Comparison of ENCODE assay signal across 22 cellular contexts in genomic region chr10:18795549-18795948, GRCh38.
DNase-seq lines count a peak whose midpoint lies in the region; ATAC-seq and TF ChIP-seq lines count a peak whose summit lies in the region.
"Had no signal": no experiment of that assay in that cellular context is flagged by ENCODE, and none has a peak within 500 bp of the region (broad histone marks: within the 10 kb centered on the region; RNA-seq: fewer than 3 reads in every experiment).

No MANE protein-coding gene starts in this region.

- BruUV-seq in Caco-2 (replicated peaks; lab: Mats Ljungman, UMichigan), result no TSS peak

- H3K4ac ChIP-seq in neuronal stem cell (ENCODE audit: low read length), result no peak overlapping the region

- peak overlapping the region; percentile 90 for H2BK5ac ChIP-seq in neuronal stem cell (ENCODE audit: low read length)

- no peak overlapping the region for H3K23ac ChIP-seq in neuronal stem cell (ENCODE audit: low read depth, low read length, poor library complexity)

- intact Hi-C loops in Right ventricle myocardium superior (cut with DNase I), result no loop called here
- intact Hi-C loops in cardiac septum (cut with DNase I), result no loop called here
- intact Hi-C loops in upper lobe of right lung (cut with DNase I), result no loop called here
- intact Hi-C loops in Caco-2 (cut with micrococcal nuclease; ENCODE audit: unreplicated experiment), result loop anchor here (10.0 kb wide), 1 partner anchor 989 kb away; no protein-coding TSS in a partner anchor

- H3K4me3 ChIP-seq in neuronal stem cell (ENCODE audit: low read length in 2 of 2) (peak overlapping the region in 1 of 2 donors; percentile 4), upper lobe of right lung (no peak overlapping the region), Caco-2 (ENCODE audit: low read depth, low read length) (no peak overlapping the region)
- H3K4me3 ChIP-seq: A549; BLaER1 treated with 17β-estradiol and CSF1 and Interleukin-3, amounts not matched to agents 10 nM and 100 nM; GM23338; HAP-1 had no signal

- no peak overlapping the region for H3K14ac ChIP-seq in neuronal stem cell (ENCODE audit: low read length)

- H3K27me3 ChIP-seq in neuronal stem cell (ENCODE audit: control insufficient read depth in 3 of 3, insufficient read depth in 3 of 3, low read depth in 1 of 3, low read length in 3 of 3), result no peaks in the 10 kb centered on the region
- no peaks in the 10 kb centered on the region for H3K27me3 ChIP-seq in upper lobe of right lung
- no peaks in the 10 kb centered on the region for H3K27me3 ChIP-seq in Caco-2 (replicated peaks; ENCODE audit: control insufficient read depth, insufficient read depth, low read length)
- H3K27me3 ChIP-seq: BE2C; BLaER1 treated with 17β-estradiol and CSF1 and Interleukin-3, amounts not matched to agents 10 nM and 100 nM had no signal

- DNase-seq in Right ventricle myocardium superior, result peak; percentile 32
- DNase-seq in cardiac septum (ENCODE audit: low spot score), result no peak
- no peak for DNase-seq in neuronal stem cell (ENCODE audit: low spot score)
- DNase-seq in upper lobe of right lung, result no peak
- no peak for DNase-seq in DMS114 treated with DMSO at 0.1 percent for 48 hours (lab: John Stamatoyannopoulos, UW; ENCODE audit: unreplicated experiment)
- no peak for DNase-seq in Caco-2
- no peak for DNase-seq in EL
- DNase-seq: 8988T; ACHN; AML-193; BE2C; Calu3; CD4-positive, alpha-beta T cell; CD8-positive, alpha-beta memory T cell; DMS79; GF-D8; HFFc6 had no signal

- CTCF ChIA-PET in Caco-2 (lab: Charles Lee), result no interaction called here

- H3K9me3 Mint-ChIP-seq in Caco-2 (ENCODE audit: unreplicated experiment), result peaks cover 34% of the 10 kb centered on the region
- H3K9me3 Mint-ChIP-seq: GM23338 had no signal

- no peak overlapping the region for H3K4me3 Mint-ChIP-seq in Caco-2 (ENCODE audit: unreplicated experiment)
- H3K4me3 Mint-ChIP-seq: CD14-positive monocyte; CD4-positive, alpha-beta T cell; CD8-positive, alpha-beta memory T cell; GM23338; HFFc6 had no signal

- ATAC-seq in Right ventricle myocardium superior (ENCODE audit: poor library complexity), result no peak
- ATAC-seq in upper lobe of right lung, result peak; percentile 22
- ATAC-seq: A549, GM23338 had no signal

- H3K27ac ChIP-seq in neuronal stem cell (replicated peaks; ENCODE audit: low read length) (peak overlapping the region; percentile 74), upper lobe of right lung (no peak overlapping the region)
- H3K27ac ChIP-seq: A549; BLaER1 treated with 17β-estradiol and CSF1 and Interleukin-3, amounts not matched to agents 10 nM and 100 nM had no signal

- no peak overlapping the region for H2BK120ac ChIP-seq in neuronal stem cell (ENCODE audit: low read depth, low read length)

- peak overlapping the region; percentile 92 for H3K18ac ChIP-seq in neuronal stem cell (ENCODE audit: low read length)

- H3K27me3 Mint-ChIP-seq in Caco-2 (ENCODE audit: insufficient read depth, unreplicated experiment), result peaks cover 4% of the 10 kb centered on the region
- H3K27me3 Mint-ChIP-seq: CD4-positive, alpha-beta T cell; CD8-positive, alpha-beta memory T cell had no signal

- TF ChIP-seq CTCF in upper lobe of right lung (IDR thresholded peaks at IDR 0.05) (no peak), Caco-2 (IDR thresholded peaks at IDR 0.05; ENCODE audit: insufficient read depth in 1 of 2, low read depth in 1 of 2, low read length in 1 of 2, severe bottlenecking in 1 of 2, unreplicated experiment in 1 of 2) (no peak)

- no peaks in the 10 kb centered on the region for H3K4me1 Mint-ChIP-seq in Caco-2 (ENCODE audit: low read depth, unreplicated experiment)
- H3K4me1 Mint-ChIP-seq: CD14-positive monocyte; CD8-positive, alpha-beta memory T cell; GM23338 had no signal

- H3K36me3 Mint-ChIP-seq in Caco-2 (ENCODE audit: insufficient read depth, unreplicated experiment), result no peaks in the 10 kb centered on the region
- H3K36me3 Mint-ChIP-seq: CD14-positive monocyte; CD8-positive, alpha-beta memory T cell had no signal

- no peak overlapping the region for H3K27ac Mint-ChIP-seq in Caco-2 (ENCODE audit: unreplicated experiment)
- H3K27ac Mint-ChIP-seq: CD14-positive monocyte; CD4-positive, alpha-beta T cell; CD8-positive, alpha-beta memory T cell; GM23338; HFFc6 had no signal

- H3K4me1 ChIP-seq in neuronal stem cell (ENCODE audit: control insufficient read depth in 2 of 2, insufficient read depth in 1 of 2, low read depth in 1 of 2, low read length in 2 of 2) (peaks cover 0 to 8% of the 10 kb centered on the region in 2 donors), upper lobe of right lung (no peaks in the 10 kb centered on the region), Caco-2 (no peaks in the 10 kb centered on the region)
- H3K4me1 ChIP-seq: A549; BE2C; BLaER1 treated with 17β-estradiol and CSF1 and Interleukin-3, amounts not matched to agents 10 nM and 100 nM; HAP-1 had no signal

- peak overlapping the region; percentile 82 for H2AK5ac ChIP-seq in neuronal stem cell (ENCODE audit: low read depth, low read length)

- H2AFZ ChIP-seq in neuronal stem cell (ENCODE audit: low read length), result no peak overlapping the region
- H2AFZ ChIP-seq: GM23338 had no signal

- POLR2A ChIA-PET in Caco-2 (lab: Charles Lee), result no interaction called here

- H4K91ac ChIP-seq in neuronal stem cell (ENCODE audit: low read depth, low read length, poor library complexity), result peak overlapping the region; percentile 82

- H2BK15ac ChIP-seq in neuronal stem cell (ENCODE audit: low read length), result peak overlapping the region; percentile 82

- H3K4me2 ChIP-seq in neuronal stem cell (ENCODE audit: insufficient read depth, low read length, poor library complexity, severe bottlenecking), result no peak overlapping the region
- H3K4me2 ChIP-seq: A549; BLaER1 treated with 17β-estradiol and CSF1 and Interleukin-3, amounts not matched to agents 10 nM and 100 nM; GM23338 had no signal

- no CpG with 5 or more reads among the region's 3 CpGs for WGBS in neuronal stem cell (ENCODE audit: extremely low coverage in 2 of 2, insufficient read length in 2 of 2, insufficient replicate concordance in 1 of 2), 2 donors

- peaks cover 0 to 2% of the 10 kb centered on the region in 2 donors for H3K9me3 ChIP-seq in neuronal stem cell (replicated peaks in 1 of 2; ENCODE audit: control insufficient read depth in 2 of 2, insufficient read depth in 1 of 2, low read depth in 1 of 2, low read length in 2 of 2)
- H3K9me3 ChIP-seq in upper lobe of right lung, result no peaks in the 10 kb centered on the region
- H3K9me3 ChIP-seq in Caco-2, result no peaks in the 10 kb centered on the region
- H3K9me3 ChIP-seq: A549, BE2C, HAP-1 had no signal

- no peaks in the 10 kb centered on the region for H3K36me3 ChIP-seq in neuronal stem cell (replicated peaks in 1 of 2; ENCODE audit: control insufficient read depth in 2 of 2, insufficient read depth in 2 of 2, low read length in 2 of 2)
- no peaks in the 10 kb centered on the region for H3K36me3 ChIP-seq in upper lobe of right lung
- H3K36me3 ChIP-seq in Caco-2 (ENCODE audit: control insufficient read depth, insufficient read depth, low read length), result no peaks in the 10 kb centered on the region
- H3K36me3 ChIP-seq: BE2C; BLaER1 treated with 17β-estradiol and CSF1 and Interleukin-3, amounts not matched to agents 10 nM and 100 nM; HAP-1 had no signal

- no peaks in the 10 kb centered on the region for H3K79me1 ChIP-seq in neuronal stem cell (ENCODE audit: low read depth, low read length)

- H4K8ac ChIP-seq in neuronal stem cell (ENCODE audit: low read depth, low read length), result peak overlapping the region; percentile 48

- no peak overlapping the region for H3K9ac ChIP-seq in neuronal stem cell (ENCODE audit: low read depth, low read length, poor library complexity)
- H3K9ac ChIP-seq: BLaER1 treated with 17β-estradiol and CSF1 and Interleukin-3, amounts not matched to agents 10 nM and 100 nM had no signal

- peak overlapping the region; percentile 89 for H2BK12ac ChIP-seq in neuronal stem cell (ENCODE audit: low read length)
